ENCODE assay signal across 9 cellular contexts in the genomic region with DNA sequence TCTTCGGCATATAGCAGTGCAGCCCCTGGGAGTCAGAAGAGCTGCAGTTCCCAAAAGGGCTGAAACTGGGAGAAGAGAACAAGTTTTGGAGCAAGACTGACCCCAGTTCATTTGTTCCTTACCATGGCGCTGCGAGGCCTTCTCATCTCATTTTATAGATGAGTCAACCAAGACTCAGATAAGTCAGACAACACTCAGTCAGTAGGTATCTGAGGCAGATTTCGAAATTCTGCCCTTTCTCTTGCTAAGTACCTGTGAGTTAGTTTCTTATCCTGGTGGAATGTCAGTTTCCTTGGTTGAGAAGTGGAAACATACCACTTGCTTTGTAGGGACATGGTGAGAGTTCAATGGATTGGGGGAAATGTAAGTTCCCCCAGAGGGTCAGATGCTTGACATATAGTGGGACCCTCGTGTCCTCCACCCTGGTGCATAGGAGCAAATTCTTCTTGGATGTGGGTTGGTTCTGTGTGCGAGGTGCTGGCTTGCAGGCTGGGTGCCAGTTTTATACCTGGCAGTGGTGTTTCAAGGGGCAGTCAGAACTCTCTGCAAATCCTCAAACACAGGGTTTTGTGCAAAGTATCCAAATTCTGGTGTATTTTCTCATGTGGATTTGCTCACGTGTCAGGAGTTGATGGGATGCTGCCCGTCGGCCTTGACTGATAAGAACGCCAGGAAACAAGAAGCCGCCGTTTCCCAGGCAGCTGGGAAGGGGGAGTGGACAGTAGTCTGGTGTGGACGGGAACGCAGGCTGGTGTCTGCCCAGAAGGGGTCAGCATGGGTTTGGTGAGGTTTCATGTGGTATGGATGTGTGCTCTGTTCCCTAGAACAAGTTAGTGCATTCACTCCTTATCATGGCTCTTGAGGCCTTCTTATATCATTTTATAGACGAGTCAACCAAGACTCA.
A peak's percentile ranks its signal among the peaks of the same experiment; 100 is the strongest.
DNase-seq lines count a peak whose midpoint lies in the region; ATAC-seq, FAIRE-seq and TF ChIP-seq lines count a peak whose summit lies in the region.
"Had no signal": no experiment of that assay in that cellular context is flagged by ENCODE, and none has a peak within 500 bp of the region (broad histone marks: within the 10 kb centered on the region; RNA-seq: fewer than 3 reads in every experiment).

No MANE protein-coding gene starts in this region.

- H3K36me3 ChIP-seq in cardiac muscle cell, result no peaks in the 10 kb centered on the region
- H3K36me3 ChIP-seq in heart left ventricle, result no peaks in the 10 kb centered on the region
- H3K36me3 ChIP-seq in body of pancreas (replicated peaks in 1 of 2; ENCODE audit: insufficient read depth in 1 of 2, low read depth in 2 of 2), result no peaks in the 10 kb centered on the region
- H3K36me3 ChIP-seq in HepG2 (replicated peaks in 1 of 2; ENCODE audit: control insufficient read depth in 1 of 2, insufficient read depth in 2 of 2, low read length in 2 of 2), result no peaks in the 10 kb centered on the region
- no peaks in the 10 kb centered on the region for H3K36me3 ChIP-seq in uterus

- no peak for TF ChIP-seq POLR2A in heart left ventricle (IDR thresholded peaks at IDR 0.05)
- TF ChIP-seq POLR2A in body of pancreas (IDR thresholded peaks at IDR 0.05), result no peak
- TF ChIP-seq POLR2A in HepG2 (IDR thresholded peaks at IDR 0.05; ENCODE audit: insufficient read depth in 1 of 2, low read depth in 2 of 2, low read length in 2 of 2), result no peak
- TF ChIP-seq POLR2A in uterus (IDR thresholded peaks at IDR 0.05), result no peak

- peak; percentile 78 for FAIRE-seq in HepG2 (lab: Jason Lieb, UNC)

- 61 to 68% (median 65%) methylated on average over 15 of the region's 15 CpGs for WGBS in heart left ventricle, 4 donors
- 50 to 53% methylated on average over 15 of the region's 15 CpGs for WGBS in body of pancreas, 2 donors
- WGBS in HepG2 (ENCODE audit: low lambda C conversion rate), result 45% methylated on average over 15 of the region's 15 CpGs

- peak overlapping the region; percentile 90 for H3K4me2 ChIP-seq in HepG2 (ENCODE audit: low read depth, low read length)

- peak overlapping the region; percentile 23 for H3K4me3 ChIP-seq in cardiac muscle cell
- peak overlapping the region in 6 of 12 donors; percentile 30 to 47 (median 37) for H3K4me3 ChIP-seq in heart left ventricle
- no peak overlapping the region for H3K4me3 ChIP-seq in body of pancreas
- peak overlapping the region in 2 of 3 experiments; percentile 53 to 72; a peak in 2 of 6 replicates for H3K4me3 ChIP-seq in HepG2 (replicated peaks in 1 of 3; ENCODE audit: insufficient read depth in 1 of 3, low read depth in 2 of 3, low read length in 3 of 3)
- peak overlapping the region in 1 of 2 donors; percentile 22 for H3K4me3 ChIP-seq in uterus

- H3K4me1 Mint-ChIP-seq in activated CD8-positive, alpha-beta T cell treated with anti-CD3 and anti-CD28 coated beads for 36 hours (ENCODE audit: low read depth), result no peaks in the 10 kb centered on the region

- peaks cover 45% of the 10 kb centered on the region for H3K4me1 ChIP-seq in cardiac muscle cell (ENCODE audit: low read depth)
- peaks cover 0 to 79% (median 59%) of the 10 kb centered on the region in 12 donors for H3K4me1 ChIP-seq in heart left ventricle
- peaks cover 56% of the 10 kb centered on the region for H3K4me1 ChIP-seq in body of pancreas
- peaks cover 62% of the 10 kb centered on the region for H3K4me1 ChIP-seq in HepG2 (ENCODE audit: insufficient read depth, low read length)
- peaks cover 6 to 30% of the 10 kb centered on the region in 2 donors for H3K4me1 ChIP-seq in uterus

- peak; percentile 39 for TF ChIP-seq CTCF in cardiac muscle cell (IDR thresholded peaks at IDR 0.05; ENCODE audit: low read depth, low read length)
- TF ChIP-seq CTCF in heart left ventricle (IDR thresholded peaks at IDR 0.05), result peak in 3 of 12 donors; percentile 4 to 28 (median 20)
- peak in 1 of 7 experiments; percentile 4 for TF ChIP-seq CTCF in body of pancreas (IDR thresholded peaks at IDR 0.05)
- TF ChIP-seq CTCF in HepG2 (CRISPR knock-in tag; IDR thresholded peaks at IDR 0.05), result peak; percentile 69
- TF ChIP-seq CTCF in uterus (IDR thresholded peaks at IDR 0.05), result no peak
- TF ChIP-seq CTCF in activated CD8-positive, alpha-beta T cell treated with anti-CD3 and anti-CD28 coated beads for 36 hours (IDR thresholded peaks at IDR 0.05), result no peak

- BruUV-seq in HepG2 (replicated peaks; lab: Mats Ljungman, UMichigan), result no TSS peak

- H3K9me3 ChIP-seq in cardiac muscle cell (ENCODE audit: low read depth) (no peaks in the 10 kb centered on the region), heart left ventricle (no peaks in the 10 kb centered on the region), body of pancreas (no peaks in the 10 kb centered on the region), HepG2 (ENCODE audit: low read length) (no peaks in the 10 kb centered on the region), uterus (no peaks in the 10 kb centered on the region)

- H4K20me1 ChIP-seq in HepG2 (ENCODE audit: insufficient read depth, low read length), result peaks cover 29% of the 10 kb centered on the region; the same call in 1 of the 2 replicates

- no peak overlapping the region for H2AFZ ChIP-seq in HepG2 (ENCODE audit: low read length)

- H3K36me3 Mint-ChIP-seq in activated CD8-positive, alpha-beta T cell treated with anti-CD3 and anti-CD28 coated beads for 36 hours (ENCODE audit: low read depth), result no peaks in the 10 kb centered on the region
- H3K36me3 Mint-ChIP-seq: CD4-positive, CD25-positive, alpha-beta regulatory T cell had no signal

- TF ChIP-seq RAD21 in HepG2 (CRISPR knock-in tag; IDR thresholded peaks at IDR 0.05), result 0 out of 2 replicates have a peak, but pooled peaks have one; percentile 16

- H3K4me3 Mint-ChIP-seq in activated CD8-positive, alpha-beta T cell treated with anti-CD3 and anti-CD28 coated beads for 36 hours, result no peak overlapping the region
- H3K4me3 Mint-ChIP-seq: CD4-positive, CD25-positive, alpha-beta regulatory T cell had no signal

- H3K79me2 ChIP-seq in HepG2 (ENCODE audit: insufficient read depth, low read length), result peaks cover 8% of the 10 kb centered on the region

- peak; percentile 52 to 86 for DNase-seq in cardiac muscle cell (ENCODE audit: low read depth in 1 of 2, low spot score in 1 of 2)
- DNase-seq in heart left ventricle, result no peak
- no peak for DNase-seq in body of pancreas
- DNase-seq in HepG2 (ENCODE audit: low spot score), result no peak
- no peak for DNase-seq in uterus
- no peak for DNase-seq in activated CD8-positive, alpha-beta T cell treated with anti-CD3 and anti-CD28 coated beads for 36 hours
- DNase-seq: CD4-positive, CD25-positive, alpha-beta regulatory T cell had no signal

- TF ChIP-seq EP300 in HepG2 (IDR thresholded peaks at IDR 0.05; ENCODE audit: low read depth in 2 of 2, low read length in 2 of 2) (no peak), HepG2 (CRISPR knock-in tag; IDR thresholded peaks at IDR 0.05; ENCODE audit: borderline replicate concordance) (no peak)

- no peaks in the 10 kb centered on the region for H3K9me3 Mint-ChIP-seq in activated CD8-positive, alpha-beta T cell treated with anti-CD3 and anti-CD28 coated beads for 36 hours

- in situ Hi-C loops in HepG2 (cut with HindIII; ENCODE audit: extremely low pct_ligation_motif_present, low pct_unique_long_range_greater_than_20kb), result no loop called here

- no peak overlapping the region for H3K27ac ChIP-seq in cardiac muscle cell
- peak overlapping the region in 2 of 12 donors; percentile 21 to 49 for H3K27ac ChIP-seq in heart left ventricle
- peak overlapping the region in 3 of 4 donors; percentile 19 to 53 (median 39) for H3K27ac ChIP-seq in body of pancreas
- H3K27ac ChIP-seq in HepG2 (ENCODE audit: extremely low read length, insufficient read depth, low read length), result no peak overlapping the region
- peak overlapping the region; percentile 57 to 62 for H3K27ac ChIP-seq in uterus

- ATAC-seq in heart left ventricle, result no peak
- ATAC-seq in body of pancreas, result no peak
- peak; percentile 38 for ATAC-seq in HepG2
- no peak for ATAC-seq in activated CD8-positive, alpha-beta T cell treated with anti-CD3 and anti-CD28 coated beads for 36 hours
- ATAC-seq in GM18502 (IDR thresholded peaks at IDR 0.05; ENCODE audit: poor library complexity, unreplicated experiment), result no peak
- ATAC-seq in HG03095 (IDR thresholded peaks at IDR 0.05; ENCODE audit: unreplicated experiment), result no peak

- H3K9ac ChIP-seq in HepG2 (ENCODE audit: insufficient read depth, low read depth, low read length), result peak overlapping the region; percentile 19; the same call in 1 of the 2 replicates

- no peak overlapping the region for H3K27ac Mint-ChIP-seq in activated CD8-positive, alpha-beta T cell treated with anti-CD3 and anti-CD28 coated beads for 36 hours

- H3K27me3 Mint-ChIP-seq in activated CD8-positive, alpha-beta T cell treated with anti-CD3 and anti-CD28 coated beads for 36 hours, result peaks cover 53% of the 10 kb centered on the region

- no peaks in the 10 kb centered on the region for H3K27me3 ChIP-seq in cardiac muscle cell
- peaks cover 0 to 37% (median 0%) of the 10 kb centered on the region in 9 donors for H3K27me3 ChIP-seq in heart left ventricle
- no peaks in the 10 kb centered on the region for H3K27me3 ChIP-seq in body of pancreas
- peaks cover 13 to 35% of the 10 kb centered on the region in 2 experiments; a peak in 4 of 5 replicates for H3K27me3 ChIP-seq in HepG2 (ENCODE audit: control insufficient read depth in 1 of 2, insufficient read depth in 2 of 2, low read length in 2 of 2)
- no peaks in the 10 kb centered on the region for H3K27me3 ChIP-seq in uterus

- CTCF ChIA-PET in HepG2 (lab: Yijun Ruan, JAX; ENCODE audit: low intra/inter-chr PET ratio, low total read pairs), result interaction anchor here (1.2 to 1.6 kb wide), 2 partner anchors 32 to 58 kb away, joined by 4 to 6 read pairs; no protein-coding TSS in a partner anchor
- CTCF ChIA-PET in activated CD8-positive, alpha-beta T cell treated with anti-CD3 and anti-CD28 coated beads for 36 hours (lab: Charles Lee), result no interaction called here

- POLR2A ChIA-PET in HepG2 (lab: Yijun Ruan, JAX), result interaction anchor here (1.2 to 6.6 kb wide), 7 partner anchors 8 to 37 kb away, joined by 3 to 39 read pairs (median 7); no protein-coding TSS in a partner anchor
- POLR2A ChIA-PET in activated CD8-positive, alpha-beta T cell treated with anti-CD3 and anti-CD28 coated beads for 36 hours (lab: Charles Lee), result no interaction called here

- intact Hi-C loops in heart left ventricle (cut with DNase I), result loop anchor here in 6 of 10 donors (2.0 to 10.0 kb wide), 7 partner anchors 34 to 74 kb away; no protein-coding TSS in a partner anchor
- intact Hi-C loops in body of pancreas (cut with DNase I), result no loop called here
- intact Hi-C loops in HepG2 (cut with micrococcal nuclease; ENCODE audit: unreplicated experiment), result loop anchor here (5.0 kb wide), 1 partner anchor 56 kb away; no protein-coding TSS in a partner anchor
- intact Hi-C loops in uterus (cut with DNase I; ENCODE audit: low total_unique reads), result no loop called here
- intact Hi-C loops in activated CD8-positive, alpha-beta T cell treated with anti-CD3 and anti-CD28 coated beads for 36 hours (cut with micrococcal nuclease), result no loop called here

TF ChIP-seq in HepG2, 621 proteins besides CTCF, POLR2A, EP300 and RAD21 (continues in another document):
- TF ChIP-seq ZNF776 (CRISPR knock-in tag; IDR thresholded peaks at IDR 0.05) (no peak), ZNF30 (CRISPR knock-in tag; IDR thresholded peaks at IDR 0.05) (no peak)

Comparison
In these comparisons a context has a peak if more than half of its experiments do, and no peak if none do; other contexts are left out.
1. DNase-seq: peak in cardiac muscle cell (2 of 2); none in heart left ventricle (0 of 5), body of pancreas (0 of 4), HepG2 (single experiment), uterus (0 of 2) and activated CD8-positive, alpha-beta T cell treated with anti-CD3 and anti-CD28 coated beads for 36 hours (single experiment).
2. H3K27ac ChIP-seq: peak in body of pancreas (3 of 4) and uterus (2 of 2); none in cardiac muscle cell (single experiment) and HepG2 (single experiment).
3. H3K4me3 ChIP-seq: peak in cardiac muscle cell (single experiment) and HepG2 (2 of 3); none in body of pancreas (0 of 2).
4. CTCF ChIP-seq: peak in cardiac muscle cell (single experiment) and HepG2 (single experiment); none in uterus (0 of 4) and activated CD8-positive, alpha-beta T cell treated with anti-CD3 and anti-CD28 coated beads for 36 hours (single experiment).
5. intact Hi-C loops: an anchor here in heart left ventricle (2.0 to 10.0 kb wide) and HepG2 (5.0 kb wide); none called in body of pancreas, uterus and activated CD8-positive, alpha-beta T cell treated with anti-CD3 and anti-CD28 coated beads for 36 hours.